2 cellular contexts compared by ENCODE assay signal in the genomic region with DNA sequence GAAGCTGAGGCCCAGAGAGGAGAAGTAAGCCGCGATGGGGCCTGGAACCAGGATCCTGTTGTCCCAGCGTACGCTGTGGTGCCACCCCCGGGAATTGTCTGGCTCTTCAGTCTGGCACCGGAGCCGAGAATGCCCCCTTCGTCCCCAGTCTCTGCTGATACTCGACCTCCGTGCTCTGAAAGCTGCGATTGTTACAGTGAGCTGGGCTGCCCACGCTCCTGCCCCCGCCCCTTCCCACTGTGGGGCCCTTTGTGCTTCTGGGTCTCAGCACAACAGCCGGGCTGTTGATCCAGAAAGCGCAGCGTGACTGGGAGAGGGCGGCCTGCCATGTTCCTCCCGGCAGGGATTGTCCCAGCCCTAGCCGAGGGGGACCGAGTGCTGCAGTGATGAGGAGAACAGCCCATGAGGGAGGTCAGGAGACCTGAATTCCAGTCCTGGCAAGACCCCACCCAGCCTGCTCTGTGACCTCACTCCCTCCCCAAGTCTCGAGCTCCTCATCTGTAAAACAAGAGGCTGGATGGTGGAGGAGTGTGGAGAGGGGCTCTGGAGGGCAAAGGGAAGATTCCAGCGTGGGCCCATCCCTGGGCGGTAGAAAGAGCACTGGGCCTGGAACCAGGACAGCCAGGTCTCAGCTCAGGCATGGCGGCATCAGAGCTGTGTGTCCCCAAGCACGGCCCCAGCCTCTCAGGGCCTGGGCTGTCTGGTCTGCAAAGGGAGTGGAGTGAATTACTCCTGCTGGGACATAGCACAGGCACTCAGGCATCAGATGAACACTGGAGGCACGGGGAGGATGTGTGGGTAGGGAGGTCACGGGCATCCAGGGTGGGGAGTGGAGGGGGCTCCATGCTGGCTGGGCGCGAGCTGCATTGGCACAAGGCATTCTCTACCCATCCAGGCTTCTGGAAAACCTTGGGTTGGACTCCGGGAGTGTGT.
TF ChIP-seq lines count a peak whose summit lies in the region.

No MANE protein-coding gene starts in this region.

TF ChIP-seq in GM23338, 12 proteins besides CTCF, POLR2A, EP300 and RAD21 (continues in another document):
- TF ChIP-seq, protein P1, sequence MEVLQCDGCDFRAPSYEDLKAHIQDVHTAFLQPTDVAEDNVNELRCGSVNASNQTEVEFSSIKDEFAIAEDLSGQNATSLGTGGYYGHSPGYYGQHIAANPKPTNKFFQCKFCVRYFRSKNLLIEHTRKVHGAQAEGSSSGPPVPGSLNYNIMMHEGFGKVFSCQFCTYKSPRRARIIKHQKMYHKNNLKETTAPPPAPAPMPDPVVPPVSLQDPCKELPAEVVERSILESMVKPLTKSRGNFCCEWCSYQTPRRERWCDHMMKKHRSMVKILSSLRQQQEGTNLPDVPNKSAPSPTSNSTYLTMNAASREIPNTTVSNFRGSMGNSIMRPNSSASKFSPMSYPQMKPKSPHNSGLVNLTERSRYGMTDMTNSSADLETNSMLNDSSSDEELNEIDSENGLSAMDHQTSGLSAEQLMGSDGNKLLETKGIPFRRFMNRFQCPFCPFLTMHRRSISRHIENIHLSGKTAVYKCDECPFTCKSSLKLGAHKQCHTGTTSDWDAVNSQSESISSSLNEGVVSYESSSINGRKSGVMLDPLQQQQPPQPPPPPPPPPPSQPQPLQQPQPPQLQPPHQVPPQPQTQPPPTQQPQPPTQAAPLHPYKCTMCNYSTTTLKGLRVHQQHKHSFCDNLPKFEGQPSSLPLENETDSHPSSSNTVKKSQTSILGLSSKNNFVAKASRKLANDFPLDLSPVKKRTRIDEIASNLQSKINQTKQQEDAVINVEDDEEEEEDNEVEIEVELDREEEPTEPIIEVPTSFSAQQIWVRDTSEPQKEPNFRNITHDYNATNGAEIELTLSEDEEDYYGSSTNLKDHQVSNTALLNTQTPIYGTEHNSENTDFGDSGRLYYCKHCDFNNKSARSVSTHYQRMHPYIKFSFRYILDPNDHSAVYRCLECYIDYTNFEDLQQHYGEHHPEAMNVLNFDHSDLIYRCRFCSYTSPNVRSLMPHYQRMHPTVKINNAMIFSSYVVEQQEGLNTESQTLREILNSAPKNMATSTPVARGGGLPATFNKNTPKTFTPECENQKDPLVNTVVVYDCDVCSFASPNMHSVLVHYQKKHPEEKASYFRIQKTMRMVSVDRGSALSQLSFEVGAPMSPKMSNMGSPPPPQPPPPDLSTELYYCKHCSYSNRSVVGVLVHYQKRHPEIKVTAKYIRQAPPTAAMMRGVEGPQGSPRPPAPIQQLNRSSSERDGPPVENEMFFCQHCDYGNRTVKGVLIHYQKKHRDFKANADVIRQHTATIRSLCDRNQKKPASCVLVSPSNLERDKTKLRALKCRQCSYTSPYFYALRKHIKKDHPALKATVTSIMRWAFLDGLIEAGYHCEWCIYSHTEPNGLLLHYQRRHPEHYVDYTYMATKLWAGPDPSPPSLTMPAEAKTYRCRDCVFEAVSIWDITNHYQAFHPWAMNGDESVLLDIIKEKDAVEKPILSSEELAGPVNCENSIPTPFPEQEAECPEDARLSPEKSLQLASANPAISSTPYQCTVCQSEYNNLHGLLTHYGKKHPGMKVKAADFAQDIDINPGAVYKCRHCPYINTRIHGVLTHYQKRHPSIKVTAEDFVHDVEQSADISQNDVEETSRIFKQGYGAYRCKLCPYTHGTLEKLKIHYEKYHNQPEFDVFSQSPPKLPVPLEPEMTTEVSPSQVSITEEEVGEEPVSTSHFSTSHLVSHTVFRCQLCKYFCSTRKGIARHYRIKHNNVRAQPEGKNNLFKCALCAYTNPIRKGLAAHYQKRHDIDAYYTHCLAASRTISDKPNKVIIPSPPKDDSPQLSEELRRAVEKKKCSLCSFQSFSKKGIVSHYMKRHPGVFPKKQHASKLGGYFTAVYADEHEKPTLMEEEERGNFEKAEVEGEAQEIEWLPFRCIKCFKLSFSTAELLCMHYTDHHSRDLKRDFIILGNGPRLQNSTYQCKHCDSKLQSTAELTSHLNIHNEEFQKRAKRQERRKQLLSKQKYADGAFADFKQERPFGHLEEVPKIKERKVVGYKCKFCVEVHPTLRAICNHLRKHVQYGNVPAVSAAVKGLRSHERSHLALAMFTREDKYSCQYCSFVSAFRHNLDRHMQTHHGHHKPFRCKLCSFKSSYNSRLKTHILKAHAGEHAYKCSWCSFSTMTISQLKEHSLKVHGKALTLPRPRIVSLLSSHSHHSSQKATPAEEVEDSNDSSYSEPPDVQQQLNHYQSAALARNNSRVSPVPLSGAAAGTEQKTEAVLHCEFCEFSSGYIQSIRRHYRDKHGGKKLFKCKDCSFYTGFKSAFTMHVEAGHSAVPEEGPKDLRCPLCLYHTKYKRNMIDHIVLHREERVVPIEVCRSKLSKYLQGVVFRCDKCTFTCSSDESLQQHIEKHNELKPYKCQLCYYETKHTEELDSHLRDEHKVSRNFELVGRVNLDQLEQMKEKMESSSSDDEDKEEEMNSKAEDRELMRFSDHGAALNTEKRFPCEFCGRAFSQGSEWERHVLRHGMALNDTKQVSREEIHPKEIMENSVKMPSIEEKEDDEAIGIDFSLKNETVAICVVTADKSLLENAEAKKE (CRISPR knock-in tag; IDR thresholded peaks at IDR 0.05): no peak
- TF ChIP-seq EZH2phosphoT487 (IDR thresholded peaks at IDR 0.05; ENCODE audit: unreplicated experiment): no peak
- no peak for TF ChIP-seq POLR2AphosphoS5 (IDR thresholded peaks at IDR 0.05; ENCODE audit: low read depth)
- no peak for TF ChIP-seq JUNB (IDR thresholded peaks at IDR 0.05; ENCODE audit: unreplicated experiment)
- TF ChIP-seq, protein P2, sequence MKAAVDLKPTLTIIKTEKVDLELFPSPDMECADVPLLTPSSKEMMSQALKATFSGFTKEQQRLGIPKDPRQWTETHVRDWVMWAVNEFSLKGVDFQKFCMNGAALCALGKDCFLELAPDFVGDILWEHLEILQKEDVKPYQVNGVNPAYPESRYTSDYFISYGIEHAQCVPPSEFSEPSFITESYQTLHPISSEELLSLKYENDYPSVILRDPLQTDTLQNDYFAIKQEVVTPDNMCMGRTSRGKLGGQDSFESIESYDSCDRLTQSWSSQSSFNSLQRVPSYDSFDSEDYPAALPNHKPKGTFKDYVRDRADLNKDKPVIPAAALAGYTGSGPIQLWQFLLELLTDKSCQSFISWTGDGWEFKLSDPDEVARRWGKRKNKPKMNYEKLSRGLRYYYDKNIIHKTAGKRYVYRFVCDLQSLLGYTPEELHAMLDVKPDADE (IDR thresholded peaks at IDR 0.05): no peak
- no peak for TF ChIP-seq CREB1 (CRISPR knock-in tag; IDR thresholded peaks at IDR 0.05; ENCODE audit: low read depth)

TF ChIP-seq in SK-N-SH, 30 proteins besides CTCF, POLR2A, EP300 and RAD21:
- TF ChIP-seq, protein P3, sequence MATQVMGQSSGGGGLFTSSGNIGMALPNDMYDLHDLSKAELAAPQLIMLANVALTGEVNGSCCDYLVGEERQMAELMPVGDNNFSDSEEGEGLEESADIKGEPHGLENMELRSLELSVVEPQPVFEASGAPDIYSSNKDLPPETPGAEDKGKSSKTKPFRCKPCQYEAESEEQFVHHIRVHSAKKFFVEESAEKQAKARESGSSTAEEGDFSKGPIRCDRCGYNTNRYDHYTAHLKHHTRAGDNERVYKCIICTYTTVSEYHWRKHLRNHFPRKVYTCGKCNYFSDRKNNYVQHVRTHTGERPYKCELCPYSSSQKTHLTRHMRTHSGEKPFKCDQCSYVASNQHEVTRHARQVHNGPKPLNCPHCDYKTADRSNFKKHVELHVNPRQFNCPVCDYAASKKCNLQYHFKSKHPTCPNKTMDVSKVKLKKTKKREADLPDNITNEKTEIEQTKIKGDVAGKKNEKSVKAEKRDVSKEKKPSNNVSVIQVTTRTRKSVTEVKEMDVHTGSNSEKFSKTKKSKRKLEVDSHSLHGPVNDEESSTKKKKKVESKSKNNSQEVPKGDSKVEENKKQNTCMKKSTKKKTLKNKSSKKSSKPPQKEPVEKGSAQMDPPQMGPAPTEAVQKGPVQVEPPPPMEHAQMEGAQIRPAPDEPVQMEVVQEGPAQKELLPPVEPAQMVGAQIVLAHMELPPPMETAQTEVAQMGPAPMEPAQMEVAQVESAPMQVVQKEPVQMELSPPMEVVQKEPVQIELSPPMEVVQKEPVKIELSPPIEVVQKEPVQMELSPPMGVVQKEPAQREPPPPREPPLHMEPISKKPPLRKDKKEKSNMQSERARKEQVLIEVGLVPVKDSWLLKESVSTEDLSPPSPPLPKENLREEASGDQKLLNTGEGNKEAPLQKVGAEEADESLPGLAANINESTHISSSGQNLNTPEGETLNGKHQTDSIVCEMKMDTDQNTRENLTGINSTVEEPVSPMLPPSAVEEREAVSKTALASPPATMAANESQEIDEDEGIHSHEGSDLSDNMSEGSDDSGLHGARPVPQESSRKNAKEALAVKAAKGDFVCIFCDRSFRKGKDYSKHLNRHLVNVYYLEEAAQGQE (IDR thresholded peaks at IDR 0.05; ENCODE audit: low read depth, low read length): no peak
